Comparison of ENCODE assay signal across 8 cellular contexts in the genomic region with DNA sequence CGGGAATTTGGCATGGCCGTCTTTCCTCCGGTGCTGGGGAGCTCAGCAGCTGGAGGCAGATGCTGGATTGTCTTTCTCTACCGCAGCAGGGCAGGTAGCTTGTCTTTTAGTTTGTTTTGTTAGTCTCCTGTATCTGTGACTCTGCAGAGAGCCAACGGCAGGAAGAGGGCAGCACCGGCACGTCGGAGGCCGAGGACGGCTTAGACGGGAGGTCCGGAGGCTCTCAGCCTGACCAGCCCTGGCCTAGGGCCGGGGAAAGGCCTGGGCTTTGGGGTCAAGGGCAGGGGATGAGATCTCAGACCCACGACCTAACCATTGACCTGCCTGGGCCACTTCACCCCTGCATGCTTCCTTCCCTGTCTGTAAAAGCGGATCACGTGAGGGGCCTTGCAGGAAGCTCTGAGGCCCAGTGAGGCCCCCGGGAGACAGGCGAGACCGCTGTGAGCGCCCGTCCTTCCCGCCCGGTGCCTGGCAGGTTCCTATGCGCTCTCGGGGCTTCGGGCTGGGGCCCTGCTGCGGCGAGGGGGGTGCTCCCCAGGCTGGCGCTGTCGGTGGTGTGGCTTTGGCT.
DNase-seq lines count a peak whose midpoint lies in the region; ATAC-seq and TF ChIP-seq lines count a peak whose summit lies in the region.

No MANE protein-coding gene starts in this region.

- POLR2A ChIA-PET in A673 (lab: Charles Lee; ENCODE audit: low non-redundant PET) = interaction anchor here (0.6 kb wide), 1 partner anchor 291 kb away, joined by 4 read pairs; no protein-coding TSS in a partner anchor

- CTCF ChIA-PET in A673 (lab: Charles Lee) = no interaction called here

- H3K9me3 ChIP-seq in BLaER1 (no peaks in the 10 kb centered on the region), A673 (ENCODE audit: low read depth, low read length, poor library complexity, severe bottlenecking) (no peaks in the 10 kb centered on the region)

- H3K36me3 ChIP-seq in BLaER1 (no peaks in the 10 kb centered on the region), A673 (ENCODE audit: insufficient read depth, low read length, poor library complexity, severe bottlenecking) (no peaks in the 10 kb centered on the region)

- DNase-seq in dermis blood vessel endothelial cell (peak; percentile 57), medulla oblongata (ENCODE audit: extremely low spot score) (peak; percentile 60), A673 (ENCODE audit: low spot score) (no peak), H4 (ENCODE audit: low spot score) (no peak), OCI-M2 (lab: John Stamatoyannopoulos, UW; ENCODE audit: unreplicated experiment) (no peak)
- DNase-seq in stimulated activated CD4-positive, alpha-beta T cell treated with anti-CD3 and anti-CD28 coated beads, Interleukin-2, amount 100 ng/mL, for 24 hours = no peak

- peak overlapping the region; percentile 96 for H3K4me2 ChIP-seq in BLaER1

- no TSS peak for BruUV-seq in A673 (replicated peaks; lab: Mats Ljungman, UMichigan)

- H3K27ac ChIP-seq in BLaER1 (peak overlapping the region; percentile 93), A673 (ENCODE audit: low read depth, low read length, poor library complexity, severe bottlenecking) (no peak overlapping the region)

- H3K27me3 ChIP-seq in BLaER1 (no peaks in the 10 kb centered on the region), A673 (replicated peaks; ENCODE audit: insufficient read depth, low read depth, low read length, poor library complexity) (no peaks in the 10 kb centered on the region)

- H4K20me1 ChIP-seq in BLaER1 = no peaks in the 10 kb centered on the region

- H3K4me3 ChIP-seq in BLaER1 (0 out of 2 replicates have a peak overlapping the region, but pooled peaks have one; percentile 4), A673 (ENCODE audit: low read depth, low read length, poor library complexity, severe bottlenecking) (no peak overlapping the region)

- intact Hi-C loops in A673 (cut with micrococcal nuclease; ENCODE audit: unreplicated experiment) = loop anchor here (5.0 kb wide), 1 partner anchor 293 kb away; no protein-coding TSS in a partner anchor

- peaks cover 90% of the 10 kb centered on the region for H3K4me1 ChIP-seq in BLaER1
- H3K4me1 ChIP-seq in A673 (ENCODE audit: insufficient read depth, low read length, poor library complexity, severe bottlenecking) = no peaks in the 10 kb centered on the region

- TF ChIP-seq CTCF in A673 (conservative IDR thresholded peaks at IDR 0.05; ENCODE audit: low read depth, low read length) = no peak

- ATAC-seq in HG03354 (IDR thresholded peaks at IDR 0.05; ENCODE audit: poor library complexity, severe bottlenecking, unreplicated experiment) = peak; percentile 42

- H3K9ac ChIP-seq in BLaER1 = peak overlapping the region; percentile 72

Comparison
In these comparisons a context has a peak if more than half of its experiments do, and no peak if none do; other contexts are left out.
1. DNase-seq: peak in dermis blood vessel endothelial cell (single experiment) and medulla oblongata (single experiment); none in A673 (single experiment), H4 (single experiment), stimulated activated CD4-positive, alpha-beta T cell treated with anti-CD3 and anti-CD28 coated beads, Interleukin-2, amount 100 ng/mL, for 24 hours (0 of 2) and OCI-M2 (single experiment).